Comparison of ENCODE assay signal across 8 cellular contexts in genomic region chr15:23467110-23467600, GRCh38. TPM values are rescaled to one million over a fixed set of nuclear protein-coding genes. Genes with fewer than 3 reads are reported as not detected.
DNase-seq lines count a peak whose midpoint lies in the region; ATAC-seq, FAIRE-seq and TF ChIP-seq lines count a peak whose summit lies in the region.

No MANE protein-coding gene starts in this region.

- SMC1A ChIA-PET in GM12878 (lab: Charles Lee; ENCODE audit: uncharacterized antibody, unreplicated experiment), result no interaction called here

- H3K9me3 ChIP-seq in GM12878 (replicated peaks; ENCODE audit: control insufficient read depth, insufficient read depth, low read length), result no peaks in the 10 kb centered on the region
- no peaks in the 10 kb centered on the region for H3K9me3 ChIP-seq in right lobe of liver

- no peak for TF ChIP-seq POLR2A in GM12878 (IDR thresholded peaks at IDR 0.05; ENCODE audit: low read depth, low read length)
- TF ChIP-seq POLR2A in right lobe of liver (IDR thresholded peaks at IDR 0.05), result no peak

- BruUV-seq in GM12878 (replicated peaks; lab: Mats Ljungman, UMichigan), result no TSS peak

- H2AFZ ChIP-seq in GM12878 (ENCODE audit: control insufficient read depth, low read depth, low read length), result no peak overlapping the region

- TF ChIP-seq CTCF in GM12878 (IDR thresholded peaks at IDR 0.05 in 2 of 3, conservative IDR thresholded peaks at IDR 0.05 in 1 of 3; ENCODE audit: control insufficient read depth in 2 of 3, extremely low read depth in 1 of 3, insufficient read depth in 1 of 3, low read depth in 3 of 3, low read length in 3 of 3) (peak in 2 of 3 experiments; percentile 17 to 43; a peak in 3 of 6 replicates), right lobe of liver (IDR thresholded peaks at IDR 0.05) (peak; percentile 31 to 43 (median 36))

- RAD21 ChIA-PET in GM12878 (lab: Charles Lee; ENCODE audit: unreplicated experiment), result interaction anchor here (1.0 kb wide), 1 partner anchor 432 kb away, joined by 3 read pairs; no protein-coding TSS in a partner anchor

- CTCF ChIA-PET in GM12878 (lab: Yijun Ruan, JAX), result interaction anchor here (0.6 to 1.5 kb wide), 2 partner anchors 428 to 492 kb away, joined by 3 to 4 read pairs; partner anchors contain the start of gene TUBGCP5

- no peaks in the 10 kb centered on the region for H3K79me2 ChIP-seq in GM12878 (ENCODE audit: control insufficient read depth, insufficient read depth, low read length)

- in situ Hi-C loops in GM12878 (cut with MboI), result no loop called here

- no peak overlapping the region for H3K4me3 ChIP-seq in GM12878
- no peak overlapping the region for H3K4me3 ChIP-seq in right lobe of liver

- no peaks in the 10 kb centered on the region for H4K20me1 ChIP-seq in GM12878 (ENCODE audit: control insufficient read depth, insufficient read depth)

- no peak overlapping the region for H3K4me2 ChIP-seq in GM12878 (ENCODE audit: control insufficient read depth, insufficient read depth)

- H3K36me3 ChIP-seq in GM12878 (ENCODE audit: control insufficient read depth in 2 of 2, insufficient read depth in 2 of 2, low read length in 1 of 2) (no peaks in the 10 kb centered on the region), right lobe of liver (no peaks in the 10 kb centered on the region)

- H3K4me1 ChIP-seq in GM12878 (ENCODE audit: control insufficient read depth, insufficient read depth, low read length) (no peaks in the 10 kb centered on the region), right lobe of liver (no peaks in the 10 kb centered on the region)

- intact Hi-C loops in GM12878 (cut with micrococcal nuclease; ENCODE audit: unreplicated experiment) (loop anchor here (10.0 kb wide), 1 partner anchor 432 kb away; the partner anchor contains the start of gene TUBGCP5), right lobe of liver (cut with DNase I) (no loop called here)

- H3K27me3 ChIP-seq in GM12878 (replicated peaks in 1 of 2; ENCODE audit: control insufficient read depth in 2 of 2, insufficient read depth in 2 of 2, low read length in 1 of 2), result no peaks in the 10 kb centered on the region
- no peaks in the 10 kb centered on the region for H3K27me3 ChIP-seq in right lobe of liver

- no peak for FAIRE-seq in GM12878 (lab: Jason Lieb, UNC)

- no peak for TF ChIP-seq EP300 in GM12878 (IDR thresholded peaks at IDR 0.05; ENCODE audit: borderline replicate concordance in 1 of 2, control insufficient read depth in 1 of 2, low read depth in 2 of 2, low read length in 2 of 2)

- DNase-seq in GM03348 (ENCODE audit: low spot score) (peak; percentile 58), M059J (ENCODE audit: low read depth) (peak; percentile 28), GM12878 (ENCODE audit: low read depth, low spot score) (no peak), right lobe of liver (no peak), ecto neural progenitor cell (ENCODE audit: low spot score) (no peak)
- no peak for DNase-seq in activated CD4-positive, CD25-positive, alpha-beta regulatory T cell treated with anti-CD3 and anti-CD28 coated beads, Interleukin-2, amount 50 U/mL, for 72 hours

- ATAC-seq in GM12878 (peak; percentile 53; the same call in 2 of the 3 replicates), right lobe of liver (peak in 3 of 4 donors; percentile 47 to 67 (median 52)), GM19397 (IDR thresholded peaks at IDR 0.05; ENCODE audit: unreplicated experiment) (no peak), GM18502 (IDR thresholded peaks at IDR 0.05; ENCODE audit: poor library complexity, unreplicated experiment) (no peak)

- peak; percentile 36; the same call in 1 of the 2 replicates for TF ChIP-seq RAD21 in GM12878 (IDR thresholded peaks at IDR 0.05; ENCODE audit: insufficient read depth, low read depth, low read length)

- H3K9ac ChIP-seq in GM12878 (ENCODE audit: control insufficient read depth, insufficient read depth, low read length), result no peak overlapping the region

- POLR2A ChIA-PET in GM12878 (lab: Charles Lee), result no interaction called here

- 47% methylated on average over 3 of the region's 3 CpGs for WGBS in GM12878 (ENCODE audit: insufficient coverage, insufficient replicate concordance, low lambda C conversion rate, missing lambda C conversion rate)
- 51% methylated on average over 3 of the region's 3 CpGs for WGBS in right lobe of liver (ENCODE audit: insufficient coverage, low coverage, low lambda C conversion rate, missing lambda C conversion rate)

- no peak overlapping the region for H3K27ac ChIP-seq in GM12878 (ENCODE audit: control insufficient read depth, insufficient read depth)
- no peak overlapping the region for H3K27ac ChIP-seq in right lobe of liver

TF ChIP-seq in GM12878, 131 proteins besides CTCF, POLR2A, EP300 and RAD21:
- TF ChIP-seq NFYA (IDR thresholded peaks at IDR 0.05; ENCODE audit: borderline replicate concordance, low read depth, low read length), result no peak
- TF ChIP-seq SMC3 (IDR thresholded peaks at IDR 0.05; ENCODE audit: borderline replicate concordance, low read length), result peak; percentile 29; the same call in 1 of the 2 replicates
TF ChIP-seq in GM12878: peak in this region for 1.

RNA-seq across cellular contexts. Expression of gene GOLGA6L2, which starts 20.1 kb away (rescaled TPM):
- not detected in 2 replicates for total RNA-seq in M059J (2014; rRNA removed; shearing (Covaris generic))
- total RNA-seq in GM12878 (2013; cell fraction: nucleolus; rRNA removed), result not detected in 2 replicates
- total RNA-seq in GM12878 (2014; rRNA removed) (not detected in 2 replicates), GM12878 (2014; rRNA removed; fragmentation: Illumina TruSeq; extraction: Trizol) (not detected in 2 replicates), GM12878 (2021) (not detected in 2 replicates), right lobe of liver (not detected)
- not detected for polyA plus RNA-seq in GM12878 (2011; ENCODE audit: low read depth)
- polyA plus RNA-seq in GM12878 (2011; rRNA removed) (not detected in 2 replicates), GM12878 (2014; fragmentation: Illumina TruSeq; extraction: Trizol) (not detected in 2 replicates), GM12878 (2014; fragmentation: Nextera tagmentation; extraction: Ambion mirVana) (not detected), GM12878 (2014; rRNA removed) (not detected in 2 replicates), GM12878 (2016; fragmentation: Nextera tagmentation; extraction: Ambion mirVana) (not detected)
- not detected in 2 replicates for polyA plus RNA-seq in GM12878 (2011; cell fraction: cytosol; rRNA removed)
- polyA plus RNA-seq in GM12878 (2011; cell fraction: nucleus; rRNA removed), result not detected in 2 replicates
- polyA plus RNA-seq in GM12878 (2012), result not detected in 2 replicates
- polyA minus RNA-seq in GM12878 (2011; rRNA and poly(A)+ RNA removed), result not detected in 2 replicates
- polyA minus RNA-seq in GM12878 (2011; cell fraction: cytosol; rRNA and poly(A)+ RNA removed), result not detected in 2 replicates
- not detected in 2 replicates for polyA minus RNA-seq in GM12878 (2011; cell fraction: nucleus; rRNA and poly(A)+ RNA removed)

Comparison
In these comparisons a context has a peak if more than half of its experiments do, and no peak if none do; other contexts are left out.
1. DNase-seq: peak in GM03348 (single experiment) and M059J (single experiment); none in GM12878 (single experiment), right lobe of liver (0 of 3), ecto neural progenitor cell (single experiment) and activated CD4-positive, CD25-positive, alpha-beta regulatory T cell treated with anti-CD3 and anti-CD28 coated beads, Interleukin-2, amount 50 U/mL, for 72 hours (single experiment).
2. ATAC-seq: peak in GM12878 (single experiment) and right lobe of liver (3 of 4); none in GM19397 (single experiment) and GM18502 (single experiment).